ENCODE assay signal across 22 cellular contexts in the genomic region with DNA sequence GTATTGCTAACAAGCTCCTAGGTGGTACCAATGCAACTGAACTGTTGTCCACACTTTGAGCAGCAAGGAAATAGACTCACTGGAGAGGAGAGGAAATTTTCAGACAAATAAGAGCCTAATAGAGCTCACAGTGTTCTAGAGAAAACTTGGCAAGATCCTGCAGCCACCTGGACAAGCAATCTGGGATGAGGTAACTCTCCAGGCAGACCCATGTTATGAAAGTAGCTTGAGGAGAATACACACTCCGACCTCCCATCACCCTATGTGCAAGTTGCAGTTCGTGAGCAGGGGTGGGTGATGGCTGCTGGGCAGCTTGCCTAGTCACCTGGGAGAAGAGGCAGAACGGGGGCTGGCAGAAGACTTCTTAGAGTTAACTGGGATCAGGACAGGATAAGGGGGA.
DNase-seq lines count a peak whose midpoint lies in the region; ATAC-seq and TF ChIP-seq lines count a peak whose summit lies in the region.
"Had no signal": no experiment of that assay in that cellular context is flagged by ENCODE, and none has a peak within 500 bp of the region (broad histone marks: within the 10 kb centered on the region; RNA-seq: fewer than 3 reads in every experiment).

No MANE protein-coding gene starts in this region.

- H3K27ac ChIP-seq in left lung (no peak overlapping the region), testis (peak overlapping the region in 1 of 2 donors; percentile 60), A673 (ENCODE audit: low read depth, low read length, poor library complexity, severe bottlenecking) (no peak overlapping the region)
- H3K27ac ChIP-seq: 22Rv1, adrenal gland, KMS-11 had no signal

- H3K4me3 ChIP-seq in cardiac fibroblast (replicated peaks in 1 of 2; ENCODE audit: low read depth in 2 of 2, low read length in 2 of 2) (no peak overlapping the region), left lung (no peak overlapping the region), testis (no peak overlapping the region), A673 (ENCODE audit: low read depth, low read length, poor library complexity, severe bottlenecking) (no peak overlapping the region)
- H3K4me3 ChIP-seq: adrenal gland had no signal

- no peaks in the 10 kb centered on the region for H3K36me3 ChIP-seq in left lung
- no peaks in the 10 kb centered on the region for H3K36me3 ChIP-seq in testis (ENCODE audit: low read depth, missing control alignments)
- H3K36me3 ChIP-seq in A673 (ENCODE audit: insufficient read depth, low read length, poor library complexity, severe bottlenecking) = no peaks in the 10 kb centered on the region
- H3K36me3 ChIP-seq: adrenal gland, BE2C had no signal

- peak; percentile 24 for DNase-seq in NCI-H2171 treated with DMSO at 0.1 percent for 48 hours (lab: John Stamatoyannopoulos, UW)
- no peak for DNase-seq in NCI-H2171 (lab: John Stamatoyannopoulos, UW)
- DNase-seq in cardiac fibroblast (ENCODE audit: low read depth in 2 of 2) = peak; percentile 8 to 20
- DNase-seq in left lung = no peak
- DNase-seq in testis = peak; percentile 37
- DNase-seq in A673 (ENCODE audit: low spot score) = no peak
- no peak for DNase-seq in NCI-H69 (lab: John Stamatoyannopoulos, UW)
- DNase-seq: activated CD4-positive, alpha-beta T cell treated with anti-CD3 and anti-CD28 coated beads for 36 hours; activated CD8-positive, alpha-beta memory T cell treated with anti-CD3 and anti-CD28 coated beads, Interleukin-2, amount 10 ng/mL, durations not matched to agents 7 days and 5 days; adrenal gland; BE2C; Calu3; effector memory CD8-positive, alpha-beta T cell; GOT3; kidney; NCI-H1092; NCI-H2029 treated with DMSO at 0.1 percent for 48 hours; NCI-H510A; stimulated activated naive CD4-positive, alpha-beta T cell treated with Interleukin-2 at 50 U/mL for 16 hours had no signal

- ATAC-seq in left lung = peak; percentile 3
- no peak for ATAC-seq in GM18861 (IDR thresholded peaks at IDR 0.05; ENCODE audit: unreplicated experiment)
- ATAC-seq: activated CD4-positive, alpha-beta T cell treated with anti-CD3 and anti-CD28 coated beads for 36 hours; activated CD8-positive, alpha-beta memory T cell treated with anti-CD3 and anti-CD28 coated beads, Interleukin-2, amount 10 ng/mL, durations not matched to agents 7 days and 5 days; effector memory CD8-positive, alpha-beta T cell had no signal

- 32 to 58% methylated on average over 3 of the region's 3 CpGs for WGBS in testis, 2 donors

- H3K4me1 ChIP-seq in left lung = peaks cover 0 to 8% of the 10 kb centered on the region in 2 donors
- peaks cover 7% of the 10 kb centered on the region for H3K4me1 ChIP-seq in testis
- H3K4me1 ChIP-seq in A673 (ENCODE audit: insufficient read depth, low read length, poor library complexity, severe bottlenecking) = no peaks in the 10 kb centered on the region
- H3K4me1 ChIP-seq: adrenal gland, BE2C had no signal

- TF ChIP-seq POLR2A in testis (IDR thresholded peaks at IDR 0.05) = no peak

- POLR2A ChIA-PET in A673 (lab: Charles Lee; ENCODE audit: low non-redundant PET) = no interaction called here

- CTCF ChIA-PET in A673 (lab: Charles Lee) = no interaction called here

- H3K9me3 ChIP-seq in left lung = no peaks in the 10 kb centered on the region
- no peaks in the 10 kb centered on the region for H3K9me3 ChIP-seq in testis
- no peaks in the 10 kb centered on the region for H3K9me3 ChIP-seq in A673 (ENCODE audit: low read depth, low read length, poor library complexity, severe bottlenecking)
- H3K9me3 ChIP-seq: adrenal gland, BE2C had no signal

- H3K27me3 ChIP-seq in left lung (no peaks in the 10 kb centered on the region), testis (no peaks in the 10 kb centered on the region), A673 (replicated peaks; ENCODE audit: insufficient read depth, low read depth, low read length, poor library complexity) (peaks cover 3% of the 10 kb centered on the region)
- H3K27me3 ChIP-seq: BE2C had no signal

- intact Hi-C loops in left lung (cut with DNase I) = no loop called here
- intact Hi-C loops in testis (cut with DNase I; ENCODE audit: low total_unique reads) = no loop called here
- intact Hi-C loops in A673 (cut with micrococcal nuclease; ENCODE audit: unreplicated experiment) = no loop called here

- no peak for TF ChIP-seq CTCF in cardiac fibroblast (IDR thresholded peaks at IDR 0.05; ENCODE audit: low read depth, low read length)
- TF ChIP-seq CTCF in left lung (IDR thresholded peaks at IDR 0.05) = no peak
- no peak for TF ChIP-seq CTCF in testis (IDR thresholded peaks at IDR 0.05)
- no peak for TF ChIP-seq CTCF in A673 (conservative IDR thresholded peaks at IDR 0.05; ENCODE audit: low read depth, low read length)

- no TSS peak for BruUV-seq in A673 (replicated peaks; lab: Mats Ljungman, UMichigan)

Comparison
In these comparisons a context has a peak if more than half of its experiments do, and no peak if none do; other contexts are left out.
1. DNase-seq: peak in NCI-H2171 treated with DMSO at 0.1 percent for 48 hours (single experiment), cardiac fibroblast (2 of 2) and testis (single experiment); none in NCI-H2171 (single experiment), left lung (0 of 2), A673 (single experiment) and NCI-H69 (single experiment).